ENCODE assay signal across 31 cellular contexts in genomic region chr6:40442591-40442990, GRCh38.
"Had no signal": no experiment of that assay in that cellular context is flagged by ENCODE, and none has a peak within 500 bp of the region (broad histone marks: within the 10 kb centered on the region; RNA-seq: fewer than 3 reads in every experiment).

No MANE protein-coding gene starts in this region.

- ATAC-seq: activated naive CD4-positive, alpha-beta T cell treated with anti-CD3 and anti-CD28 coated beads, Interleukin-2, amount 50 U/mL, for 72 hours; activated T-cell treated with anti-CD3 and anti-CD28 coated beads, Interleukin-2, amount 50 U/mL, for 4 hours; Panc1 had no signal

- H3K9me3 ChIP-seq: SJCRH30 had no signal

- H3K36me3 ChIP-seq: SJCRH30 had no signal

- H3K4me3 ChIP-seq: SJCRH30 had no signal

- H3K4me1 ChIP-seq: SJCRH30 had no signal

- DNase-seq: activated B cell treated with CpG ODN at 0.5 μM for 24 hours; activated CD4-positive, alpha-beta memory T cell treated with anti-CD3 and anti-CD28 coated beads for 36 hours; activated CD4-positive, alpha-beta T cell treated with anti-CD3 and anti-CD28 coated beads for 4 hours; activated CD4-positive, alpha-beta T cell treated with anti-CD3 and anti-CD28 coated beads, Interleukin-2, amount 50 U/mL, for 1 hour; activated CD4-positive, CD25-positive, alpha-beta regulatory T cell treated with anti-CD3 and anti-CD28 coated beads, Interleukin-2, amount 50 U/mL, for 72 hours; activated CD8-positive, alpha-beta memory T cell treated with anti-CD3 and anti-CD28 coated beads, Interleukin-2, amount 50 U/mL, for 4 hours; activated gamma-delta T cell treated with Interleukin-2 at 50 U/mL for 16 hours; activated naive CD4-positive, alpha-beta T cell treated with anti-CD3 and anti-CD28 coated beads for 36 hours; activated T-cell treated with anti-CD3 and anti-CD28 coated beads for 4 hours; activated T-cell treated with anti-CD3 and anti-CD28 coated beads, Interleukin-2, amount 50 U/mL, for 4 hours; anterior cingulate cortex; caudate nucleus; cerebellar nuclear complex; cortex of kidney; NCI-H1105; NCI-H1436 treated with DMSO at 0.1 percent for 48 hours; NCI-H1694 treated with DMSO at 0.1 percent for 48 hours; NCI-H2171; NCI-H226; NCI-H510A; NCI-H526; NCI-H774; SHP77; SJCRH30; SW 1271; T-helper 1 cell; T-helper 2 cell; T-helper 9 cell had no signal

- H3K27ac ChIP-seq: SJCRH30, VCaP had no signal

- H3K27me3 ChIP-seq: SJCRH30 had no signal
